In genomic region chr16:67666032-67666537, GRCh38 we compare ENCODE assay signal across 8 cellular contexts. TPM values are rescaled to one million over a fixed set of nuclear protein-coding genes. Genes with fewer than 3 reads are reported as not detected.
DNase-seq lines count a peak whose midpoint lies in the region; ATAC-seq and TF ChIP-seq lines count a peak whose summit lies in the region.

No MANE protein-coding gene starts in this region.

- H3K27me3 ChIP-seq in esophagus muscularis mucosa = no peaks in the 10 kb centered on the region
- no peaks in the 10 kb centered on the region for H3K27me3 ChIP-seq in neuron (ENCODE audit: insufficient read depth, low read length)

- 1% methylated on average over 14 of the region's 44 CpGs for WGBS in esophagus muscularis mucosa

- POLR2A ChIA-PET in AG04449 (lab: Yijun Ruan, JAX) = interaction anchor here (2.8 to 3.0 kb wide), 2 partner anchors 103 to 145 kb away, joined by 11 to 14 read pairs; partner anchors contain the start of gene CTCF

- no peaks in the 10 kb centered on the region for H3K9me3 ChIP-seq in esophagus muscularis mucosa
- H3K9me3 ChIP-seq in neuron (ENCODE audit: low read length) = no peaks in the 10 kb centered on the region

- peaks cover 30 to 51% (median 43%) of the 10 kb centered on the region in 4 donors for H3K4me1 ChIP-seq in esophagus muscularis mucosa
- H3K4me1 ChIP-seq in neuron (ENCODE audit: insufficient read depth, low read length) = peaks cover 26% of the 10 kb centered on the region

- no peak for TF ChIP-seq POLR2A in esophagus muscularis mucosa (IDR thresholded peaks at IDR 0.05; ENCODE audit: low read depth)

- TF ChIP-seq CTCF in AG04449 (IDR thresholded peaks at IDR 0.05; ENCODE audit: insufficient read depth, low read length, missing control alignments) = no peak
- TF ChIP-seq CTCF in esophagus muscularis mucosa (IDR thresholded peaks at IDR 0.05) = no peak

- CTCF ChIA-PET in AG04449 (lab: Yijun Ruan, JAX) = interaction anchor here (0.6 to 19.0 kb wide), 12 partner anchors 8 to 399 kb away, joined by 3 to 605 read pairs (median 13); partner anchors contain the start of genes ATP6V0D1, CARMIL2, CTCF and RIPOR1

- TF ChIP-seq EP300 in esophagus muscularis mucosa (IDR thresholded peaks at IDR 0.05) = no peak

- peak overlapping the region; percentile 27 for H2AFZ ChIP-seq in neuron (ENCODE audit: low read depth, low read length)

- peaks cover 0 to 29% (median 14%) of the 10 kb centered on the region in 4 donors for H3K36me3 ChIP-seq in esophagus muscularis mucosa
- peaks cover 22% of the 10 kb centered on the region for H3K36me3 ChIP-seq in neuron (ENCODE audit: insufficient read depth, low read length)

- intact Hi-C loops in esophagus muscularis mucosa (cut with DNase I) = no loop called here

- DNase-seq in AG04449 (ENCODE audit: low read depth, low spot score) (no peak), SK-N-DZ (ENCODE audit: low spot score) (peak; percentile 54), esophagus muscularis mucosa (ENCODE audit: extremely low spot score) (no peak)

- H3K4me3 ChIP-seq in AG04449 (ENCODE audit: low read depth, low read length) (peak overlapping the region; percentile 68), esophagus muscularis mucosa (peak overlapping the region; percentile 67 to 91 (median 81)), neuron (ENCODE audit: low read length) (peak overlapping the region; percentile 56)

- peak overlapping the region; percentile 88 to 95 (median 93) for H3K27ac ChIP-seq in esophagus muscularis mucosa (replicated peaks in 1 of 4)

- ATAC-seq in GM19324 (IDR thresholded peaks at IDR 0.05; ENCODE audit: low FRiP score, unreplicated experiment) (peak; percentile 6), HG03095 (IDR thresholded peaks at IDR 0.05; ENCODE audit: unreplicated experiment) (no peak), GM21825 (IDR thresholded peaks at IDR 0.05; ENCODE audit: unreplicated experiment) (no peak), HG03139 (IDR thresholded peaks at IDR 0.05; ENCODE audit: unreplicated experiment) (no peak)

RNA-seq across cellular contexts. Expression of gene ENKD1, which starts 0.5 kb away (rescaled TPM):
- 29.0 and 31.4 TPM in 2 replicates for polyA plus RNA-seq in SK-N-DZ (2014; cell fraction: cytosol; rRNA removed)
- 51.5 and 82.6 TPM in 2 replicates for polyA plus RNA-seq in SK-N-DZ (2014; cell fraction: nucleus; rRNA removed)
- total RNA-seq in esophagus muscularis mucosa = 10 to 100 TPM; 24.5 to 47.3 (median 35.6) TPM

RNA-seq across cellular contexts. Expression of gene C16orf86, which starts 0.5 kb away (rescaled TPM):
- 5.7 and 5.9 TPM in 2 replicates for polyA plus RNA-seq in SK-N-DZ (2014; cell fraction: cytosol; rRNA removed)
- 17.9 and 19.9 TPM in 2 replicates for polyA plus RNA-seq in SK-N-DZ (2014; cell fraction: nucleus; rRNA removed)
- 10 to 100 TPM in 2 of 4 donors, 1 to 10 TPM in 2; 5.1 to 15.6 (median 9.1) TPM for total RNA-seq in esophagus muscularis mucosa

RNA-seq across cellular contexts. Expression of gene PARD6A, which starts 5.3 kb away (rescaled TPM):
- polyA plus RNA-seq in SK-N-DZ (2014; cell fraction: cytosol; rRNA removed) = 14.3 and 17.2 TPM in 2 replicates
- 9.7 and 9.8 TPM in 2 replicates for polyA plus RNA-seq in SK-N-DZ (2014; cell fraction: nucleus; rRNA removed)
- total RNA-seq in esophagus muscularis mucosa = 10 to 100 TPM; 11.3 to 22.8 (median 16.0) TPM

RNA-seq across cellular contexts. Expression of gene ACD, which starts 6.0 kb away (rescaled TPM):
- polyA plus RNA-seq in SK-N-DZ (2014; cell fraction: cytosol; rRNA removed) = 78.8 and 84.8 TPM in 2 replicates
- 168 and 203 TPM in 2 replicates for polyA plus RNA-seq in SK-N-DZ (2014; cell fraction: nucleus; rRNA removed)
- total RNA-seq in esophagus muscularis mucosa = 10 to 100 TPM; 22.0 to 31.6 (median 29.3) TPM

RNA-seq across cellular contexts. Expression of gene CARMIL2, which starts 21.1 kb away (rescaled TPM):
- polyA plus RNA-seq in SK-N-DZ (2014; cell fraction: cytosol; rRNA removed) = 12.3 and 14.3 TPM in 2 replicates
- 43.4 and 52.2 TPM in 2 replicates for polyA plus RNA-seq in SK-N-DZ (2014; cell fraction: nucleus; rRNA removed)
- 1 to 10 TPM in 1 of 4 donors, under 1 TPM in 3; 0.52 to 1.2 (median 0.76) TPM for total RNA-seq in esophagus muscularis mucosa
